ENCODE assay signal across 1 cellular context in the genomic region with DNA sequence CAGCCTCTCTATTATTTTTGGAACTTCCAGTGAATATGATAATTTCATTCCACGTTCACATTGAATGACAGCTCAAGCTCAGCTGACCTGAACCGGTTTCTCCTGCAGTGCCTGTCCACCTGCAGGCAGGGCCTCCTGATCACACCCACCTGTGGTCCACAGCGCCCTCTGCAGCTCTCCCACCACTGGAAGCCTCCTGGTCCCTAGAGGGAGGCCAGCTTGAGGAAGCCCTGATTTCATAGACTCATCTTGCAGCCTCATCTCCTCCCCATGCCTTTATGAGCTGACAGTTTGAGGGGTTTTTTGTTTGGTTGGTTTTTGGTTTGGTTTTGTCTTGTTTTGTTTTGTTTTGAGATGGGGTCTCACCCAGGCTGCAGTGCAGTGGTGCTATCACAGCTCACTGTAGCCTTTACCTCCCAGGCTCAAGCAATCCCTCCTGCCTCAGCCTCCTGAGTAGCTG.
TF ChIP-seq lines count a peak whose summit lies in the region.

No MANE protein-coding gene starts in this region.

TF ChIP-seq in GM12878, 131 proteins besides CTCF, POLR2A, EP300 and RAD21 (continued from another document):
- TF ChIP-seq, protein P1, sequence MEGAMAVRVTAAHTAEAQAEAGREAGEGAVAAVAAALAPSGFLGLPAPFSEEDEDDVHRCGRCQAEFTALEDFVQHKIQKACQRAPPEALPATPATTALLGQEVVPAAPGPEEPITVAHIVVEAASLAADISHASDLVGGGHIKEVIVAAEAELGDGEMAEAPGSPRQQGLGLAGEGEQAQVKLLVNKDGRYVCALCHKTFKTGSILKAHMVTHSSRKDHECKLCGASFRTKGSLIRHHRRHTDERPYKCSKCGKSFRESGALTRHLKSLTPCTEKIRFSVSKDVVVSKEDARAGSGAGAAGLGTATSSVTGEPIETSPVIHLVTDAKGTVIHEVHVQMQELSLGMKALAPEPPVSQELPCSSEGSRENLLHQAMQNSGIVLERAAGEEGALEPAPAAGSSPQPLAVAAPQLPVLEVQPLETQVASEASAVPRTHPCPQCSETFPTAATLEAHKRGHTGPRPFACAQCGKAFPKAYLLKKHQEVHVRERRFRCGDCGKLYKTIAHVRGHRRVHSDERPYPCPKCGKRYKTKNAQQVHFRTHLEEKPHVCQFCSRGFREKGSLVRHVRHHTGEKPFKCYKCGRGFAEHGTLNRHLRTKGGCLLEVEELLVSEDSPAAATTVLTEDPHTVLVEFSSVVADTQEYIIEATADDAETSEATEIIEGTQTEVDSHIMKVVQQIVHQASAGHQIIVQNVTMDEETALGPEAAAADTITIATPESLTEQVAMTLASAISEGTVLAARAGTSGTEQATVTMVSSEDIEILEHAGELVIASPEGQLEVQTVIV (IDR thresholded peaks at IDR 0.05; ENCODE audit: borderline replicate concordance, partially characterized antibody) = no peak
- TF ChIP-seq, protein P2, sequence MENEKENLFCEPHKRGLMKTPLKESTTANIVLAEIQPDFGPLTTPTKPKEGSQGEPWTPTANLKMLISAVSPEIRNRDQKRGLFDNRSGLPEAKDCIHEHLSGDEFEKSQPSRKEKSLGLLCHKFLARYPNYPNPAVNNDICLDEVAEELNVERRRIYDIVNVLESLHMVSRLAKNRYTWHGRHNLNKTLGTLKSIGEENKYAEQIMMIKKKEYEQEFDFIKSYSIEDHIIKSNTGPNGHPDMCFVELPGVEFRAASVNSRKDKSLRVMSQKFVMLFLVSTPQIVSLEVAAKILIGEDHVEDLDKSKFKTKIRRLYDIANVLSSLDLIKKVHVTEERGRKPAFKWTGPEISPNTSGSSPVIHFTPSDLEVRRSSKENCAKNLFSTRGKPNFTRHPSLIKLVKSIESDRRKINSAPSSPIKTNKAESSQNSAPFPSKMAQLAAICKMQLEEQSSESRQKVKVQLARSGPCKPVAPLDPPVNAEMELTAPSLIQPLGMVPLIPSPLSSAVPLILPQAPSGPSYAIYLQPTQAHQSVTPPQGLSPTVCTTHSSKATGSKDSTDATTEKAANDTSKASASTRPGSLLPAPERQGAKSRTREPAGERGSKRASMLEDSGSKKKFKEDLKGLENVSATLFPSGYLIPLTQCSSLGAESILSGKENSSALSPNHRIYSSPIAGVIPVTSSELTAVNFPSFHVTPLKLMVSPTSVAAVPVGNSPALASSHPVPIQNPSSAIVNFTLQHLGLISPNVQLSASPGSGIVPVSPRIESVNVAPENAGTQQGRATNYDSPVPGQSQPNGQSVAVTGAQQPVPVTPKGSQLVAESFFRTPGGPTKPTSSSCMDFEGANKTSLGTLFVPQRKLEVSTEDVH (IDR thresholded peaks at IDR 0.05; ENCODE audit: low read depth, partially characterized antibody) = no peak
- 0 out of 4 replicates have a peak, but pooled peaks of 1 of the 2 experiments have one; percentile 28 for TF ChIP-seq SRF (IDR thresholded peaks at IDR 0.05; ENCODE audit: low read depth in 2 of 2, low read length in 2 of 2)
